18 cellular contexts compared by ENCODE assay signal in genomic region chr6:90249044-90249443, GRCh38. TPM values are rescaled to one million over a fixed set of nuclear protein-coding genes. Genes with fewer than 3 reads are reported as not detected.
DNase-seq lines count a peak whose midpoint lies in the region; ATAC-seq and TF ChIP-seq lines count a peak whose summit lies in the region.
"Had no signal": no experiment of that assay in that cellular context is flagged by ENCODE, and none has a peak within 500 bp of the region (broad histone marks: within the 10 kb centered on the region; RNA-seq: fewer than 3 reads in every experiment).

No MANE protein-coding gene starts in this region.

- H3K18ac ChIP-seq in IMR-90 (ENCODE audit: low read depth, low read length): no peak overlapping the region

- H2AK9ac ChIP-seq in IMR-90 (replicated peaks; ENCODE audit: low read depth, low read length, poor library complexity): no peak overlapping the region

- no peak overlapping the region for H2AK5ac ChIP-seq in IMR-90 (ENCODE audit: low read depth, low read length)

- TF ChIP-seq CTCF in IMR-90 (conservative IDR thresholded peaks at IDR 0.05; ENCODE audit: low read depth, low read length): no peak
- no peak for TF ChIP-seq CTCF in adrenal gland (IDR thresholded peaks at IDR 0.05)

- CTCF ChIA-PET in IMR-90 (lab: Yijun Ruan, JAX): no interaction called here
- CTCF ChIA-PET in activated CD8-positive, alpha-beta T cell treated with anti-CD3 and anti-CD28 coated beads, Interleukin-2, amount 10 ng/mL, durations not matched to agents 7 days and 5 days (lab: Charles Lee): interaction anchor here (1.5 to 2.0 kb wide), 3 partner anchors 24 to 308 kb away, joined by 4 to 5 read pairs (median 4); no protein-coding TSS in a partner anchor
- CTCF ChIA-PET in naive thymus-derived CD4-positive, alpha-beta T cell (lab: Charles Lee): no interaction called here

- POLR2A ChIA-PET in IMR-90 (lab: Charles Lee; ENCODE audit: unreplicated experiment): no interaction called here
- POLR2A ChIA-PET in activated CD8-positive, alpha-beta T cell treated with anti-CD3 and anti-CD28 coated beads, Interleukin-2, amount 10 ng/mL, durations not matched to agents 7 days and 5 days (lab: Charles Lee): interaction anchor here (0.7 to 1.5 kb wide), 3 partner anchors 14 to 27 kb away, joined by 3 to 8 read pairs (median 5); no protein-coding TSS in a partner anchor
- POLR2A ChIA-PET in naive thymus-derived CD4-positive, alpha-beta T cell (lab: Charles Lee): interaction anchor here (0.5 to 1.2 kb wide), 6 partner anchors 10 to 83 kb away, joined by 3 to 4 read pairs (median 3); no protein-coding TSS in a partner anchor

- H3K9ac ChIP-seq in IMR-90 (ENCODE audit: low read depth, low read length): no peak overlapping the region

- no peaks in the 10 kb centered on the region for H3K27me3 Mint-ChIP-seq in activated CD8-positive, alpha-beta T cell treated with anti-CD3 and anti-CD28 coated beads, Interleukin-2, amount 10 ng/mL, durations not matched to agents 7 days and 5 days (ENCODE audit: low read depth)
- H3K27me3 Mint-ChIP-seq in naive thymus-derived CD4-positive, alpha-beta T cell: no peaks in the 10 kb centered on the region
- H3K27me3 Mint-ChIP-seq: progenitor cell of endocrine pancreas, type B pancreatic cell had no signal

- DNase-seq in EH (ENCODE audit: low read depth) (peak; percentile 38), IMR-90 (peak; percentile 56), adrenal gland (no peak), NCI-H1436 (lab: John Stamatoyannopoulos, UW) (no peak), SIG-M5 treated with dmso at 0.1 percent for 504 hours (lab: John Stamatoyannopoulos, UW; ENCODE audit: unreplicated experiment) (no peak)
- peak; percentile 51 for DNase-seq in activated CD8-positive, alpha-beta T cell treated with anti-CD3 and anti-CD28 coated beads, Interleukin-2, amount 10 ng/mL, durations not matched to agents 7 days and 5 days
- DNase-seq in naive thymus-derived CD4-positive, alpha-beta T cell: peak in 1 of 9 donors; percentile 63
- DNase-seq: body of pancreas, C1 segment of cervical spinal cord, dermis blood vessel endothelial cell, NCI-H187 treated with DMSO at 0.1 percent for 48 hours, NCI-H526, Peyer's patch, T-helper 9 cell had no signal

- in situ Hi-C loops in IMR-90 (cut with MboI; ENCODE audit: low sequenced_read_pairs): no loop called here

- no peak overlapping the region for H3K4ac ChIP-seq in IMR-90 (ENCODE audit: low read depth, low read length)

- peak overlapping the region; percentile 63 for H3K4me3 Mint-ChIP-seq in activated CD8-positive, alpha-beta T cell treated with anti-CD3 and anti-CD28 coated beads, Interleukin-2, amount 10 ng/mL, durations not matched to agents 7 days and 5 days
- peak overlapping the region in 6 of 10 donors; percentile 45 to 76 (median 65) for H3K4me3 Mint-ChIP-seq in naive thymus-derived CD4-positive, alpha-beta T cell
- H3K4me3 Mint-ChIP-seq: type B pancreatic cell had no signal

- H3K36me3 ChIP-seq in IMR-90 (ENCODE audit: control insufficient read depth, insufficient read depth, low read length) (no peaks in the 10 kb centered on the region), adrenal gland (replicated peaks in 1 of 2) (no peaks in the 10 kb centered on the region)
- peaks cover 0 to 7% (median 0%) of the 10 kb centered on the region in 3 experiments for H3K36me3 ChIP-seq in naive thymus-derived CD4-positive, alpha-beta T cell (ENCODE audit: control insufficient read depth in 2 of 3, insufficient read depth in 3 of 3, low read length in 3 of 3)

- no peak overlapping the region for H3K56ac ChIP-seq in IMR-90 (ENCODE audit: extremely low read depth, insufficient read depth, low read length)

- no peaks in the 10 kb centered on the region for H3K79me1 ChIP-seq in IMR-90 (ENCODE audit: low read depth in 1 of 2, low read length in 2 of 2)

- no peak for TF ChIP-seq POLR2A in IMR-90 (IDR thresholded peaks at IDR 0.05; ENCODE audit: low read depth, low read length)
- TF ChIP-seq POLR2A in adrenal gland (IDR thresholded peaks at IDR 0.05): no peak

- no peak overlapping the region for H4K8ac ChIP-seq in IMR-90 (ENCODE audit: low read depth in 2 of 2, low read length in 2 of 2)

- ATAC-seq in IMR-90 (ENCODE audit: low read depth): no peak
- ATAC-seq in activated CD8-positive, alpha-beta T cell treated with anti-CD3 and anti-CD28 coated beads, Interleukin-2, amount 10 ng/mL, durations not matched to agents 7 days and 5 days: peak; percentile 77
- ATAC-seq in naive thymus-derived CD4-positive, alpha-beta T cell: peak; percentile 47
- ATAC-seq: body of pancreas, GM12878 had no signal

- dilution Hi-C loops in IMR-90 (cut with HindIII; ENCODE audit: low sequenced_read_pairs, unreplicated experiment): no loop called here

- peaks cover 70% of the 10 kb centered on the region for H3K4me1 Mint-ChIP-seq in activated CD8-positive, alpha-beta T cell treated with anti-CD3 and anti-CD28 coated beads, Interleukin-2, amount 10 ng/mL, durations not matched to agents 7 days and 5 days (ENCODE audit: low read depth)
- H3K4me1 Mint-ChIP-seq in naive thymus-derived CD4-positive, alpha-beta T cell: peaks cover 24 to 97% (median 84%) of the 10 kb centered on the region in 7 donors

- H3K9me3 Mint-ChIP-seq in activated CD8-positive, alpha-beta T cell treated with anti-CD3 and anti-CD28 coated beads, Interleukin-2, amount 10 ng/mL, durations not matched to agents 7 days and 5 days (ENCODE audit: insufficient read depth): no peaks in the 10 kb centered on the region
- peaks cover 0 to 3% (median 0%) of the 10 kb centered on the region in 11 donors for H3K9me3 Mint-ChIP-seq in naive thymus-derived CD4-positive, alpha-beta T cell
- H3K9me3 Mint-ChIP-seq: type B pancreatic cell had no signal

- peak overlapping the region; percentile 90 for H3K27ac Mint-ChIP-seq in activated CD8-positive, alpha-beta T cell treated with anti-CD3 and anti-CD28 coated beads, Interleukin-2, amount 10 ng/mL, durations not matched to agents 7 days and 5 days
- H3K27ac Mint-ChIP-seq in naive thymus-derived CD4-positive, alpha-beta T cell: peak overlapping the region; percentile 83 to 98 (median 91)
- H3K27ac Mint-ChIP-seq: progenitor cell of endocrine pancreas, type B pancreatic cell had no signal

- no peak overlapping the region for H2AFZ ChIP-seq in IMR-90 (replicated peaks; ENCODE audit: low read length, poor library complexity)

- no TSS peak for BruUV-seq in IMR-90 (replicated peaks; lab: Mats Ljungman, UMichigan)

- no peak overlapping the region for H2BK5ac ChIP-seq in IMR-90 (ENCODE audit: low read depth, low read length, poor library complexity, severe bottlenecking)

- no peak for TF ChIP-seq RAD21 in IMR-90 (IDR thresholded peaks at IDR 0.05; ENCODE audit: low read length)

- no peak overlapping the region for H3K4me2 ChIP-seq in IMR-90 (ENCODE audit: low read depth, low read length)

- no peaks in the 10 kb centered on the region for H4K20me1 ChIP-seq in IMR-90 (ENCODE audit: insufficient read depth, low read length)

- no peak overlapping the region for H4K91ac ChIP-seq in IMR-90 (ENCODE audit: insufficient read depth, low read depth, low read length)

- H3K14ac ChIP-seq in IMR-90 (replicated peaks; ENCODE audit: low read depth, low read length): no peak overlapping the region

- no peak overlapping the region for H4K5ac ChIP-seq in IMR-90 (ENCODE audit: low read depth, low read length)

- H2BK15ac ChIP-seq in IMR-90 (ENCODE audit: low read depth, low read length): no peak overlapping the region

- no peak overlapping the region for H2BK20ac ChIP-seq in IMR-90 (ENCODE audit: low read depth, low read length)

- intact Hi-C loops in IMR-90 (cut with micrococcal nuclease): no loop called here
- intact Hi-C loops in naive thymus-derived CD4-positive, alpha-beta T cell (cut with micrococcal nuclease): loop anchor here (1.0 to 2.0 kb wide), 5 partner anchors 8 to 36 kb away; no protein-coding TSS in a partner anchor
- intact Hi-C loops in adrenal gland (cut with DNase I): no loop called here

- no peak overlapping the region for H3K23ac ChIP-seq in IMR-90 (ENCODE audit: low read depth, low read length)

- no peaks in the 10 kb centered on the region for H3K4me1 ChIP-seq in IMR-90 (ENCODE audit: control insufficient read depth, insufficient read depth, low read length)
- peaks cover 0 to 40% of the 10 kb centered on the region in 2 donors for H3K4me1 ChIP-seq in naive thymus-derived CD4-positive, alpha-beta T cell (ENCODE audit: control insufficient read depth in 2 of 2, insufficient read depth in 2 of 2, low read length in 2 of 2)
- H3K4me1 ChIP-seq in adrenal gland (replicated peaks in 1 of 2): no peaks in the 10 kb centered on the region
- H3K4me1 ChIP-seq: body of pancreas, Peyer's patch had no signal

- peaks cover 74% of the 10 kb centered on the region for H3K36me3 Mint-ChIP-seq in activated CD8-positive, alpha-beta T cell treated with anti-CD3 and anti-CD28 coated beads, Interleukin-2, amount 10 ng/mL, durations not matched to agents 7 days and 5 days (ENCODE audit: low read depth)
- peaks cover 9 to 56% (median 42%) of the 10 kb centered on the region in 5 donors for H3K36me3 Mint-ChIP-seq in naive thymus-derived CD4-positive, alpha-beta T cell

- H2BK120ac ChIP-seq in IMR-90 (ENCODE audit: low read depth, low read length): no peak overlapping the region

- H3K27ac ChIP-seq in IMR-90 (ENCODE audit: insufficient read depth, low read length): no peak overlapping the region
- peak overlapping the region; percentile 49 for H3K27ac ChIP-seq in naive thymus-derived CD4-positive, alpha-beta T cell (ENCODE audit: low read depth, low read length)
- H3K27ac ChIP-seq in adrenal gland: no peak overlapping the region
- H3K27ac ChIP-seq: body of pancreas, esophagus muscularis mucosa, Peyer's patch had no signal

- H3K9me3 ChIP-seq in IMR-90 (ENCODE audit: control insufficient read depth, insufficient read depth, low read length) (no peaks in the 10 kb centered on the region), adrenal gland (replicated peaks in 1 of 3) (no peaks in the 10 kb centered on the region)
- no peaks in the 10 kb centered on the region for H3K9me3 ChIP-seq in naive thymus-derived CD4-positive, alpha-beta T cell (ENCODE audit: control insufficient read depth in 2 of 3, low read length in 3 of 3)
- H3K9me3 ChIP-seq: body of pancreas, esophagus muscularis mucosa, Peyer's patch had no signal

- no peaks in the 10 kb centered on the region for H3K27me3 ChIP-seq in IMR-90 (ENCODE audit: control insufficient read depth, insufficient read depth, low read length)
- H3K27me3 ChIP-seq in naive thymus-derived CD4-positive, alpha-beta T cell (ENCODE audit: control insufficient read depth in 2 of 2, insufficient read depth in 2 of 2, low read length in 2 of 2): no peaks in the 10 kb centered on the region
- no peaks in the 10 kb centered on the region for H3K27me3 ChIP-seq in adrenal gland
- H3K27me3 ChIP-seq: body of pancreas, esophagus muscularis mucosa, Peyer's patch had no signal

- H3K4me3 ChIP-seq in IMR-90 (ENCODE audit: insufficient read depth, low read depth, low read length): no peak overlapping the region
- H3K4me3 ChIP-seq in naive thymus-derived CD4-positive, alpha-beta T cell (ENCODE audit: low read length): no peak overlapping the region
- no peak overlapping the region for H3K4me3 ChIP-seq in adrenal gland
- H3K4me3 ChIP-seq: body of pancreas, esophagus muscularis mucosa, GM12878, Peyer's patch had no signal

- H3K9me1 ChIP-seq in IMR-90 (ENCODE audit: insufficient read depth, low read length): no peaks in the 10 kb centered on the region

RNA-seq across cellular contexts. Expression of gene BACH2, which starts 47.6 kb away (rescaled TPM):
- 1.1 and 1.3 TPM in 2 replicates for total RNA-seq in IMR-90 (2012; rRNA removed)
- polyA plus RNA-seq in IMR-90 (2012; rRNA removed): 0.87 and 1.4 TPM in 2 replicates
- polyA plus RNA-seq in IMR-90 (2012; cell fraction: cytosol; rRNA removed): 0.68 and 1.0 TPM in 2 replicates
- polyA plus RNA-seq in IMR-90 (2012; cell fraction: nucleus; rRNA removed; ENCODE audit: low replicate concordance): 0.66 and 1.2 TPM in 2 replicates
- total RNA-seq in activated CD8-positive, alpha-beta T cell treated with anti-CD3 and anti-CD28 coated beads, Interleukin-2, amount 10 ng/mL, durations not matched to agents 7 days and 5 days: 10 to 100 TPM; 61.3 to 70.9 TPM
- total RNA-seq in naive thymus-derived CD4-positive, alpha-beta T cell: 100 to 1,000 TPM in 4 of 5 experiments, 10 to 100 TPM in 1; 33.0 to 193 (median 133) TPM
- 10 to 100 TPM; 24.8 to 26.5 TPM for polyA plus RNA-seq in naive thymus-derived CD4-positive, alpha-beta T cell
- 1 to 10 TPM in 5 of 8 donors, under 1 TPM in 3; 0.17 to 2.9 (median 1.3) TPM for total RNA-seq in adrenal gland
- under 1 TPM; 0.08 to 0.13 (median 0.09) TPM for polyA plus RNA-seq in adrenal gland

Comparison
In these comparisons a context has a peak if more than half of its experiments do, and no peak if none do; other contexts are left out.
1. DNase-seq: peak in EH (single experiment), IMR-90 (single experiment) and activated CD8-positive, alpha-beta T cell treated with anti-CD3 and anti-CD28 coated beads, Interleukin-2, amount 10 ng/mL, durations not matched to agents 7 days and 5 days (single experiment); none in adrenal gland (0 of 7), NCI-H1436 (single experiment) and SIG-M5 treated with dmso at 0.1 percent for 504 hours (single experiment).
2. RNA of gene BACH2, which starts 47.6 kb away (total RNA-seq): 33.0 to 193 TPM in naive thymus-derived CD4-positive, alpha-beta T cell and 61.3 to 70.9 TPM in activated CD8-positive, alpha-beta T cell treated with anti-CD3 and anti-CD28 coated beads, Interleukin-2, amount 10 ng/mL, durations not matched to agents 7 days and 5 days; 0.17 to 2.9 TPM in adrenal gland and 1.1 to 1.3 TPM in IMR-90; every median in the first group is over 4 times any median in the second.
3. intact Hi-C loops: an anchor here in naive thymus-derived CD4-positive, alpha-beta T cell (1.0 to 2.0 kb wide); none called in IMR-90 and adrenal gland.